20 cellular contexts compared by ENCODE assay signal in the genomic region with DNA sequence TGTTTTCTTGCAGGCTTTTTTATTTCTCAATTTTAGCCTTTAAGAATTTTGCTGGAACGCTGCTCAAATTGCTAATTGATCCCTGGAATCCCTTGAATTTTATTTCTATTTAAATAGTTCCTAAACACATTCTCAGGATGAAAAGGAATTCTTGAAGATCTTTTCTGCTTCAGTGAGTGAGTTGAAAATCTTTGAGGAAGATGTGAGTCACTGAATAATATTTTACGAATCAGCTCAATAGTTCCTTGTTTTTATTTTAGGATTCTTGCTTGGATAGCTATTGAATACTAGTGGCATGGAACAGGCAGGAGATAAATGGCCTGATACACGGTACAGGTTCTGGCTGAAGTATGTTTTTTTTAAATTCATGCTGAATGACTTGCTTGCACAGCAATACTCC.
"Had no signal": no experiment of that assay in that cellular context is flagged by ENCODE, and none has a peak within 500 bp of the region (broad histone marks: within the 10 kb centered on the region; RNA-seq: fewer than 3 reads in every experiment).

No MANE protein-coding gene starts in this region.

- ATAC-seq: activated T-cell treated with anti-CD3 and anti-CD28 coated beads, Interleukin-2, amount 50 U/mL, for 72 hours; foreskin keratinocyte; natural killer cell treated with Interleukin-12 subunit alpha and Interleukin-12 subunit beta and Interleukin-15 and Interleukin-18, amount 100 ng/mL, for 72 hours; right lobe of liver; stimulated activated memory B cell treated with anti-CD40 and anti-IgM and Interleukin-4, amounts not matched to agents 10 μg/mL and 1 μg/mL and 100 μg/mL, for 72 hours; T-cell had no signal

- H3K27me3 ChIP-seq: right lobe of liver, stomach, suprapubic skin, transverse colon had no signal

- H3K36me3 Mint-ChIP-seq: activated CD4-positive, alpha-beta memory T cell treated with anti-CD3 and anti-CD28 coated beads for 36 hours; brain; immature natural killer cell; natural killer cell treated with Interleukin-12 subunit alpha and Interleukin-12 subunit beta and Interleukin-15 and Interleukin-18, amount 100 ng/mL, for 72 hours; stimulated activated memory B cell treated with anti-CD40 and anti-IgM and Interleukin-4, amounts not matched to agents 10 μg/mL and 1 μg/mL and 100 μg/mL, for 72 hours; T-cell had no signal

- H3K4me3 ChIP-seq: right lobe of liver, skin epidermis, stomach, suprapubic skin, transverse colon had no signal

- H3K27ac Mint-ChIP-seq: activated CD4-positive, alpha-beta memory T cell treated with anti-CD3 and anti-CD28 coated beads for 36 hours; activated naive CD4-positive, alpha-beta T cell treated with anti-CD3 and anti-CD28 coated beads for 36 hours; activated T-cell treated with anti-CD3 and anti-CD28 coated beads, Interleukin-2, amount 50 U/mL, for 72 hours; brain; immature natural killer cell; natural killer cell treated with Interleukin-12 subunit alpha and Interleukin-12 subunit beta and Interleukin-15 and Interleukin-18, amount 100 ng/mL, for 72 hours; stimulated activated memory B cell treated with anti-CD40 and anti-IgM and Interleukin-4, amounts not matched to agents 10 μg/mL and 1 μg/mL and 100 μg/mL, for 72 hours; T-cell had no signal

- DNase-seq: activated CD4-positive, alpha-beta memory T cell treated with anti-CD3 and anti-CD28 coated beads for 36 hours; activated CD4-positive, alpha-beta T cell treated with anti-CD3 and anti-CD28 coated beads for 48 hours; activated CD4-positive, CD25-positive, alpha-beta regulatory T cell; activated effector memory CD4-positive, alpha-beta T cell treated with Interleukin-2 at 50 U/mL for 16 hours; activated naive CD4-positive, alpha-beta T cell treated with anti-CD3 and anti-CD28 coated beads for 36 hours; activated T-cell treated with anti-CD3 and anti-CD28 coated beads, Interleukin-2, amount 50 U/mL, for 72 hours; amygdala; foreskin keratinocyte; immature natural killer cell; nucleus accumbens; right lobe of liver; stimulated activated CD4-positive, alpha-beta T cell treated with anti-CD3 and anti-CD28 coated beads, Interleukin-2, amount 100 ng/mL, for 24 hours; stomach; T-cell; transverse colon had no signal

- H3K9me3 ChIP-seq: right lobe of liver, stomach, suprapubic skin, transverse colon had no signal

- H3K4me1 ChIP-seq: foreskin keratinocyte, right lobe of liver, stomach, suprapubic skin, transverse colon had no signal

- H3K36me3 ChIP-seq: right lobe of liver, stomach, suprapubic skin, transverse colon had no signal

- H3K27ac ChIP-seq: foreskin keratinocyte, right lobe of liver, skin epidermis, stomach, suprapubic skin, transverse colon had no signal

- H3K9me3 Mint-ChIP-seq: activated CD4-positive, alpha-beta memory T cell treated with anti-CD3 and anti-CD28 coated beads for 36 hours; activated naive CD4-positive, alpha-beta T cell treated with anti-CD3 and anti-CD28 coated beads for 36 hours; activated T-cell treated with anti-CD3 and anti-CD28 coated beads, Interleukin-2, amount 50 U/mL, for 72 hours; brain; natural killer cell treated with Interleukin-12 subunit alpha and Interleukin-12 subunit beta and Interleukin-15 and Interleukin-18, amount 100 ng/mL, for 72 hours; stimulated activated memory B cell treated with anti-CD40 and anti-IgM and Interleukin-4, amounts not matched to agents 10 μg/mL and 1 μg/mL and 100 μg/mL, for 72 hours; T-cell had no signal

- H3K27me3 Mint-ChIP-seq: activated CD4-positive, alpha-beta memory T cell treated with anti-CD3 and anti-CD28 coated beads for 36 hours; natural killer cell treated with Interleukin-12 subunit alpha and Interleukin-12 subunit beta and Interleukin-15 and Interleukin-18, amount 100 ng/mL, for 72 hours had no signal

- H3K4me3 Mint-ChIP-seq: activated CD4-positive, alpha-beta memory T cell treated with anti-CD3 and anti-CD28 coated beads for 36 hours; activated naive CD4-positive, alpha-beta T cell treated with anti-CD3 and anti-CD28 coated beads for 36 hours; activated T-cell treated with anti-CD3 and anti-CD28 coated beads, Interleukin-2, amount 50 U/mL, for 72 hours; immature natural killer cell; natural killer cell treated with Interleukin-12 subunit alpha and Interleukin-12 subunit beta and Interleukin-15 and Interleukin-18, amount 100 ng/mL, for 72 hours; stimulated activated memory B cell treated with anti-CD40 and anti-IgM and Interleukin-4, amounts not matched to agents 10 μg/mL and 1 μg/mL and 100 μg/mL, for 72 hours; T-cell had no signal

- H3K4me1 Mint-ChIP-seq: immature natural killer cell; stimulated activated memory B cell treated with anti-CD40 and anti-IgM and Interleukin-4, amounts not matched to agents 10 μg/mL and 1 μg/mL and 100 μg/mL, for 72 hours; T-cell had no signal
